Comparison of ENCODE assay signal across 8 cellular contexts in the genomic region with DNA sequence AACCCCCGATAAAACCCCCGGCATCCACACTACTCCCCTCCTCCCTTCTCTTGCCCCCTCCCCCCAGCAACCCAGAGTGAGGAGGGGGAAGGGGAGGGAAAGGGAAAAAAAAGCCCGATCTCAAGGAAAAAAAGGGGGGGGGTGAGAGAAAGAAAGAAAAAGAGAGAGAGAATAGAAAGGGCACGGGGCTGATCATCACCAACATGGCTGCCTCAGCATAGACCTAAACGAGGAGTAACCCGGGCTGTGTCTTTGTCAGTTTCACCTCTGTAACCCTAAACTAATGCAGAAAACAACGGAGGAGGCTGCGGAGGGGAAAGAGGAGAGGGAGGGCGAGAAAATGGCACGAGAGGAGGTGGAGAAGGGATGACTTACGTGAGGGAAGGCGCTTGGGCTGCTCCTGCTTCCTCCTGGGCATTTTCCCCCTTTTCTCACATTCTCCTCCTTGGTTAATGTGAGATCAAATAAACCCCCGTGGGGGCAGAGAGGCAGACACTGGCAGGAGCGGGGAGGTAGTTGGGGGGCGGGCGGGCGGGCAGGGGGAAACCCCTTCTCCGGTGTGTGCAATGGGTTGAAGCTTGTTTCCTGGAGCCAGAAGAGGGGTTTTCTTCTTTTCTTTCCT. TPM values are rescaled to one million over a fixed set of nuclear protein-coding genes. Genes with fewer than 3 reads are reported as not detected.
DNase-seq lines count a peak whose midpoint lies in the region; ATAC-seq and TF ChIP-seq lines count a peak whose summit lies in the region.

No MANE protein-coding gene starts in this region.

- peak overlapping the region; percentile 95 for H3K27ac Mint-ChIP-seq in central memory CD8-positive, alpha-beta T cell (ENCODE audit: low read depth)

- H3K4me3 ChIP-seq in HUES64 (ENCODE audit: low read length) (peak overlapping the region; percentile 78), WI38 (ENCODE audit: low read depth, low read length) (peak overlapping the region; percentile 90), left lung (peak overlapping the region; percentile 65 to 67)

- H3K36me3 ChIP-seq in HUES64 (ENCODE audit: insufficient read depth, low read length) (no peaks in the 10 kb centered on the region; the same call in 1 of the 2 replicates), left lung (no peaks in the 10 kb centered on the region)

- H3K27me3 ChIP-seq in HUES64 (ENCODE audit: insufficient read depth, low read length), result no peaks in the 10 kb centered on the region; the same call in 1 of the 2 replicates
- peaks cover 0 to 46% of the 10 kb centered on the region in 2 donors for H3K27me3 ChIP-seq in left lung

- peaks cover 42% of the 10 kb centered on the region for H3K4me1 Mint-ChIP-seq in central memory CD8-positive, alpha-beta T cell

- TF ChIP-seq CTCF in GM13976 (IDR thresholded peaks at IDR 0.05; ENCODE audit: borderline replicate concordance, control extremely low read depth, extremely low read depth, insufficient read depth, missing control alignments), result no peak
- no peak for TF ChIP-seq CTCF in WI38 (IDR thresholded peaks at IDR 0.05; ENCODE audit: low read depth, low read length)
- TF ChIP-seq CTCF in left lung (IDR thresholded peaks at IDR 0.05), result no peak

- peak overlapping the region; percentile 93 for H3K4me3 Mint-ChIP-seq in central memory CD8-positive, alpha-beta T cell

- no peaks in the 10 kb centered on the region for H3K9me3 Mint-ChIP-seq in central memory CD8-positive, alpha-beta T cell

- H3K36me3 Mint-ChIP-seq in central memory CD8-positive, alpha-beta T cell (ENCODE audit: insufficient read depth), result peaks cover 24% of the 10 kb centered on the region

- DNase-seq in GM13976 (ENCODE audit: low spot score) (peak; percentile 56), left lung (no peak), NCI-H128 (lab: John Stamatoyannopoulos, UW; ENCODE audit: unreplicated experiment) (no peak)
- peak; percentile 32 to 41 for DNase-seq in central memory CD8-positive, alpha-beta T cell (ENCODE audit: low spot score in 2 of 2)
- peak; percentile 30 to 48 for DNase-seq in stimulated activated CD4-positive, alpha-beta T cell treated with anti-CD3 and anti-CD28 coated beads, Interleukin-4, amount 100 ng/mL, for 4 hours

- intact Hi-C loops in left lung (cut with DNase I), result no loop called here

- in situ Hi-C loops in GM13976 (cut with MboI; ENCODE audit: low sequenced_read_pairs, unreplicated experiment), result no loop called here

- H3K4me1 ChIP-seq in HUES64 (ENCODE audit: insufficient read depth, low read length) (peaks cover 36% of the 10 kb centered on the region), left lung (peaks cover 6 to 24% of the 10 kb centered on the region in 2 donors)

- H3K27ac ChIP-seq in HUES64 (ENCODE audit: low read depth, low read length) (peak overlapping the region; percentile 97), left lung (peak overlapping the region; percentile 85 to 95)

- H3K9ac ChIP-seq in HUES64 (ENCODE audit: low read depth, low read length), result peak overlapping the region; percentile 96

- 0% methylated on average over 9 of the region's 18 CpGs for WGBS in HUES64

- ATAC-seq in central memory CD8-positive, alpha-beta T cell (replicated peaks; ENCODE audit: extremely low read depth, poor library complexity, severe bottlenecking), result peak; percentile 63
- ATAC-seq in left lung (peak; percentile 13), GM21529 (IDR thresholded peaks at IDR 0.05; ENCODE audit: unreplicated experiment) (no peak)

- no peaks in the 10 kb centered on the region for H3K27me3 Mint-ChIP-seq in central memory CD8-positive, alpha-beta T cell

- H3K9me3 ChIP-seq in HUES64 (ENCODE audit: insufficient read depth, low read depth, low read length), result no peaks in the 10 kb centered on the region
- H3K9me3 ChIP-seq in left lung, result no peaks in the 10 kb centered on the region

RNA-seq across cellular contexts. Expression of a gene that starts 0.5 kb away (rescaled TPM):
- 13.1 TPM for polyA plus RNA-seq in HUES64 (2013, experiment 1 of 2)
- polyA plus RNA-seq in HUES64 (2013, experiment 2 of 2), result 12.6 TPM
- 10 to 100 TPM in 1 of 2 donors, 1 to 10 TPM in 1; 9.2 to 15.1 TPM for total RNA-seq in left lung

Comparison
In these comparisons a context has a peak if more than half of its experiments do, and no peak if none do; other contexts are left out.
1. DNase-seq: peak in GM13976 (single experiment), central memory CD8-positive, alpha-beta T cell (2 of 2) and stimulated activated CD4-positive, alpha-beta T cell treated with anti-CD3 and anti-CD28 coated beads, Interleukin-4, amount 100 ng/mL, for 4 hours (2 of 2); none in left lung (0 of 2) and NCI-H128 (single experiment).
2. Peak in every context shown above with its lines, with median percentiles within 50 percentile points of each other: H3K4me3 ChIP-seq.